Comparison of ENCODE assay signal across 22 cellular contexts in the genomic region with DNA sequence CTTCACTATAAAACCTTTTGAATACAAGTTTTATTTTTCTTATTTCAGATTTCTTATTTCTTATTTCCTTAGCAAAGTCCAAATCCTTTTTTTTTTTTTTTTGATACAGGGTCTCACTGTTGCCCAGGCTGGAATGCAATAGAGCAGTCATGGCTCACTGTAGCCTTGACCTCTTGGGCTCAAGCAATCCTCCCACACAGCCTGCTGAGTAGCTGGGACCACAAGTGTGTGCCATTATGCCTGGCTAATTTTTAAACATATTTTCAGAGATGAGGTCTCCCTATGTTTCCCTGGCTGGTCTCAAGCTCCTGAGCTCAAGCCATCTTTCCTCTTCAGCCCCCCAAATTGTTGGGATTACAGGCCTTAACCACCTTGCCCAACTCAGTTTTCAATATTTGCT.
"Had no signal": no experiment of that assay in that cellular context is flagged by ENCODE, and none has a peak within 500 bp of the region (broad histone marks: within the 10 kb centered on the region; RNA-seq: fewer than 3 reads in every experiment).

No MANE protein-coding gene starts in this region.

- H3K4me3 ChIP-seq: esophagus muscularis mucosa, gastroesophageal sphincter, heart left ventricle, hepatocyte, lower lobe of right lung, pancreas, sigmoid colon, testis, tibial artery had no signal

- H3K36me3 ChIP-seq: esophagus muscularis mucosa, gastroesophageal sphincter, heart left ventricle, lower lobe of right lung, pancreas, sigmoid colon, tibial artery had no signal

- H3K4me3 Mint-ChIP-seq: naive thymus-derived CD8-positive, alpha-beta T cell; nephron progenitor cell; stimulated activated effector memory CD8-positive, alpha-beta T cell treated with anti-CD3 and anti-CD28 coated beads, Interleukin-12 subunit alpha, Interleukin-12 subunit beta, amount 100 ng/mL, for 72 hours; type B pancreatic cell had no signal

- H3K4me1 ChIP-seq: foreskin keratinocyte had no signal

- H3K27me3 Mint-ChIP-seq: naive thymus-derived CD8-positive, alpha-beta T cell; type B pancreatic cell had no signal

- H3K9me3 ChIP-seq: gastroesophageal sphincter, lower lobe of right lung, pancreas, sigmoid colon, testis had no signal

- H3K27me3 ChIP-seq: esophagus muscularis mucosa, foreskin keratinocyte, gastroesophageal sphincter, heart left ventricle, hepatocyte, pancreas, sigmoid colon, testis, tibial artery had no signal

- H3K4me1 Mint-ChIP-seq: nephron progenitor cell had no signal

- H3K9me3 Mint-ChIP-seq: stimulated activated effector memory CD8-positive, alpha-beta T cell treated with anti-CD3 and anti-CD28 coated beads, Interleukin-12 subunit alpha, Interleukin-12 subunit beta, amount 100 ng/mL, for 72 hours; type B pancreatic cell had no signal

- H3K27ac ChIP-seq: esophagus muscularis mucosa, foreskin keratinocyte, gastroesophageal sphincter, heart left ventricle, hepatocyte, lower lobe of right lung, pancreas, sigmoid colon, testis, tibial artery had no signal

- H3K27ac Mint-ChIP-seq: naive thymus-derived CD8-positive, alpha-beta T cell; nephron progenitor cell; stimulated activated effector memory CD8-positive, alpha-beta T cell treated with anti-CD3 and anti-CD28 coated beads, Interleukin-12 subunit alpha, Interleukin-12 subunit beta, amount 100 ng/mL, for 72 hours; type B pancreatic cell had no signal

- DNase-seq: cerebellar nuclear complex; cortex of kidney; heart left ventricle; left colon; left ventricle myocardium superior; lower lobe of right lung; naive thymus-derived CD8-positive, alpha-beta T cell; nephron progenitor cell; pancreas; sigmoid colon; stimulated activated CD4-positive, alpha-beta T cell treated with anti-CD3 and anti-CD28 coated beads, Interleukin-2, amount 100 ng/mL, for 24 hours; stimulated activated CD4-positive, alpha-beta T cell treated with anti-CD3 and anti-CD28 coated beads, Interleukin-4, amount 100 ng/mL, for 24 hours; stimulated activated naive CD8-positive, alpha-beta T cell treated with anti-CD3 and anti-CD28 coated beads, Interleukin-15, Interleukin-2, amounts not matched to agents 100 U/mL and 50 U/mL, for 24 hours; substantia nigra; testis; tibial artery had no signal
